ENCODE assay signal across 11 cellular contexts in the genomic region with DNA sequence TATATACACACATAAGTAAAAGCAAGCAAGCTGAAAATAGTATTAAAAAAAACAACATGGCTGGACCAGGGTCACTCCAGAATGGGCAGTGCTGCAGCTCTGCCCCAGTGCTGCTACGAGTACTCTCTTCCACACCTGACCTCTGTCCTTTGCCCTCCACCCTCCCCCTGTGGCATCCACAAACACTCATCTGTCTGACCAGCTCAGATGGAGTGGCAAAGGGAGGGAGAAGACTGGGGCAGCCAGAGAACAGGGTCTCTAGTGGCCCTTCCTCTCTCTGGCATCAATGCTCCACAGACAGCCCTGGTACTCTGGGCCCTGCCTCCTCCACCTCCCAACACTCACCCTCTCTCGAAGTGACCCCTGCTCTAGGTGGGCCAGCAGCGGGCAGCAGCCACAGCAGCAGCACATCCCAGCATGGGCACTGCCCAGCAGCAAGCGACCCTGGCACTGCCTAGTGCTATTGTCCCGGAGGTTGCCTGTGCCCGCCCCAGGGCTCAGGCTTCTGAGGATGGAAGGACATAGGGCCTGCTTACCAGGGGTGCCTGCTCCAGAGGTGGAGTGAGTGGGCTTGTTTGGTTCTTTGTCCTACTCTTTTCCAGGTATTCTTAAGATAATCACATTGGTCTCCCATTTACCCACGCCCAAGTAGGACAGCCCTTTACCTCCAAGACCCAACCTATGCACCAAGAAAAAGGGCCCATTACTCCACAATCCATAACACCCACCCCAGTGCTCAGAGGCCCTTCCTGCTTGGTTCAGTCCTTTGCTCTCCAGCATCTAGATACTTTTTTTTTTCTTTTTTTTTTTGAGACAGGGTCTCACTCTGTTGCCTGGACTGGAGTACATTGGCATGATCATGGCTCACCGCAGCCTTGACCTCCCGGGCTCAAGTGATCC. TPM values are rescaled to one million over a fixed set of nuclear protein-coding genes. Genes with fewer than 3 reads are reported as not detected.
DNase-seq lines count a peak whose midpoint lies in the region; ATAC-seq and TF ChIP-seq lines count a peak whose summit lies in the region.
"Had no signal": no experiment of that assay in that cellular context is flagged by ENCODE, and none has a peak within 500 bp of the region (broad histone marks: within the 10 kb centered on the region; RNA-seq: fewer than 3 reads in every experiment).

No MANE protein-coding gene starts in this region.

- H3K36me3 Mint-ChIP-seq in T-cell: peaks cover 26% of the 10 kb centered on the region

- H3K4me1 Mint-ChIP-seq in T-cell: peaks cover 87 to 100% (median 95%) of the 10 kb centered on the region in 3 donors

- H3K9me3 ChIP-seq in DOHH2 (ENCODE audit: control insufficient read depth, insufficient read depth, low read length) (no peaks in the 10 kb centered on the region), esophagus squamous epithelium (no peaks in the 10 kb centered on the region), sigmoid colon (no peaks in the 10 kb centered on the region)

- peaks cover 100% of the 10 kb centered on the region for H3K79me2 ChIP-seq in DOHH2 (ENCODE audit: control insufficient read depth, low read length)

- WGBS in esophagus squamous epithelium, 2 donors: 75 to 89% methylated on average over 6 of the region's 9 CpGs
- 87 to 88% methylated on average over 9 of the region's 9 CpGs for WGBS in sigmoid colon, 2 donors

- POLR2A ChIA-PET in T-cell (lab: Charles Lee): interaction anchor here (0.6 to 0.7 kb wide), 2 partner anchors 7 to 697 kb away, joined by 3 to 6 read pairs; no protein-coding TSS in a partner anchor

- no peak for TF ChIP-seq POLR2A in esophagus squamous epithelium (IDR thresholded peaks at IDR 0.05)
- TF ChIP-seq POLR2A in sigmoid colon (IDR thresholded peaks at IDR 0.05): no peak

- H3K4me1 ChIP-seq in DOHH2 (ENCODE audit: control insufficient read depth, low read length) (peaks cover 71% of the 10 kb centered on the region), esophagus squamous epithelium (peaks cover 76 to 100% (median 96%) of the 10 kb centered on the region in 3 donors), sigmoid colon (peaks cover 0 to 97% (median 89%) of the 10 kb centered on the region in 4 donors)

- CTCF ChIA-PET in T-cell (lab: Charles Lee): interaction anchor here in 1 of 2 donors (0.5 to 1.0 kb wide), 2 partner anchors 94 to 315 kb away, joined by 3 to 5 read pairs; no protein-coding TSS in a partner anchor

- H3K27me3 ChIP-seq in DOHH2 (ENCODE audit: control insufficient read depth, low read length): no peaks in the 10 kb centered on the region
- H3K27me3 ChIP-seq in esophagus squamous epithelium: no peaks in the 10 kb centered on the region
- no peaks in the 10 kb centered on the region for H3K27me3 ChIP-seq in sigmoid colon

- TF ChIP-seq CTCF in DOHH2 (IDR thresholded peaks at IDR 0.05; ENCODE audit: low read depth, low read length, poor library complexity, severe bottlenecking) (no peak), esophagus squamous epithelium (IDR thresholded peaks at IDR 0.05) (no peak), sigmoid colon (IDR thresholded peaks at IDR 0.05) (no peak)

- H3K36me3 ChIP-seq in DOHH2 (ENCODE audit: control insufficient read depth, low read length) (peaks cover 81% of the 10 kb centered on the region), esophagus squamous epithelium (peaks cover 0 to 29% (median 4%) of the 10 kb centered on the region in 3 donors), sigmoid colon (peaks cover 0 to 7% (median under 1%) of the 10 kb centered on the region in 4 donors)

- H3K27ac ChIP-seq in DOHH2 (ENCODE audit: low read depth, low read length): no peak overlapping the region
- peak overlapping the region in 3 of 4 donors; percentile 50 to 98 (median 60) for H3K27ac ChIP-seq in esophagus squamous epithelium
- H3K27ac ChIP-seq in sigmoid colon: peak overlapping the region in 3 of 4 donors; percentile 4 to 72 (median 10)
- H3K27ac ChIP-seq: VCaP had no signal

- H3K4me2 ChIP-seq in DOHH2 (ENCODE audit: low read length): peak overlapping the region; percentile 35

- H3K9me2 ChIP-seq in DOHH2 (replicated peaks; ENCODE audit: control insufficient read depth, low read length): no peaks in the 10 kb centered on the region

- no peak for ATAC-seq in T-cell (replicated peaks in 1 of 4)
- ATAC-seq in left colon: no peak
- no peak for ATAC-seq in HG03571 (IDR thresholded peaks at IDR 0.05; ENCODE audit: unreplicated experiment)
- ATAC-seq in GM18909 (IDR thresholded peaks at IDR 0.05; ENCODE audit: poor library complexity, unreplicated experiment): no peak

- H3F3A ChIP-seq in DOHH2 (ENCODE audit: control insufficient read depth, insufficient read depth): no peaks in the 10 kb centered on the region

- no peak for TF ChIP-seq EP300 in sigmoid colon (IDR thresholded peaks at IDR 0.05)

- DNase-seq in T-cell: no peak
- no peak for DNase-seq in esophagus squamous epithelium (lab: John Stamatoyannopoulos, UW)
- DNase-seq in sigmoid colon: no peak
- no peak for DNase-seq in left colon
- DNase-seq in SKM-1 treated with dmso at 0.1 percent for 144 hours (lab: John Stamatoyannopoulos, UW; ENCODE audit: unreplicated experiment): no peak

- H3K27ac Mint-ChIP-seq in T-cell: peak overlapping the region; percentile 80 to 91

- peak overlapping the region; percentile 8 for H3K4me3 ChIP-seq in DOHH2 (ENCODE audit: low read length)
- H3K4me3 ChIP-seq in esophagus squamous epithelium: no peak overlapping the region
- H3K4me3 ChIP-seq in sigmoid colon: no peak overlapping the region

- H3K9me3 Mint-ChIP-seq in T-cell: no peaks in the 10 kb centered on the region

- intact Hi-C loops in esophagus squamous epithelium (cut with DNase I) (no loop called here), sigmoid colon (cut with DNase I) (no loop called here), left colon (cut with DNase I, micrococcal nuclease) (no loop called here)

- no peaks in the 10 kb centered on the region for H3K27me3 Mint-ChIP-seq in T-cell

- H3K4me3 Mint-ChIP-seq in T-cell: peak overlapping the region; percentile 51 to 85 (median 60)

- peaks cover 21% of the 10 kb centered on the region for H4K20me1 ChIP-seq in DOHH2 (ENCODE audit: control insufficient read depth, insufficient read depth, low read depth, low read length)

RNA-seq across cellular contexts. Expression of gene ARHGEF2, which starts 6.2 kb away (rescaled TPM):
- total RNA-seq in T-cell (100 to 1,000 TPM; 110 to 174 (median 167) TPM), esophagus squamous epithelium (10 to 100 TPM; 22.6 to 38.3 (median 27.5) TPM), sigmoid colon (10 to 100 TPM; 31.6 to 83.9 (median 48.1) TPM), left colon (100 to 1,000 TPM in 1 of 2 donors, 10 to 100 TPM in 1; 99.3 to 103 TPM)
- 10 to 100 TPM; 25.8 to 76.7 (median 26.8) TPM for polyA plus RNA-seq in sigmoid colon

RNA-seq across cellular contexts. Expression of gene RXFP4, which starts 30.7 kb away (rescaled TPM):
- total RNA-seq in T-cell: not detected
- total RNA-seq in esophagus squamous epithelium: not detected
- total RNA-seq in sigmoid colon: not detected
- polyA plus RNA-seq in sigmoid colon: 1 to 10 TPM in 2 of 3 donors, not detected in 1; 1.8 to 2.7 TPM
- 1 to 10 TPM; 5.2 to 5.6 TPM for total RNA-seq in left colon
- total RNA-seq: kidney epithelial cell, NCI-H460 had no signal

RNA-seq across cellular contexts. Expression of gene KHDC4, which starts 37.9 kb away (rescaled TPM):
- total RNA-seq in T-cell (100 to 1,000 TPM in 1 of 5 donors, 10 to 100 TPM in 4; 44.5 to 102 (median 85.6) TPM), esophagus squamous epithelium (10 to 100 TPM; 12.4 to 48.1 (median 33.9) TPM), sigmoid colon (10 to 100 TPM; 33.5 to 67.6 (median 38.9) TPM), left colon (10 to 100 TPM; 45.6 to 54.1 TPM)
- polyA plus RNA-seq in sigmoid colon: 10 to 100 TPM in 2 of 3 donors, 1 to 10 TPM in 1; 6.6 to 25.2 (median 10.2) TPM

RNA-seq across cellular contexts. Expression of gene SSR2, which starts 48.6 kb away (rescaled TPM):
- total RNA-seq in T-cell (100 to 1,000 TPM; 230 to 238 (median 232) TPM), esophagus squamous epithelium (100 to 1,000 TPM; 115 to 215 (median 179) TPM), sigmoid colon (100 to 1,000 TPM; 115 to 338 (median 233) TPM), left colon (100 to 1,000 TPM; 180 TPM)
- 100 to 1,000 TPM; 157 to 274 (median 231) TPM for polyA plus RNA-seq in sigmoid colon

Comparison
In these comparisons a context has a peak if more than half of its experiments do, and no peak if none do; other contexts are left out.
1. RNA of gene RXFP4, which starts 30.7 kb away (total RNA-seq): 5.2 to 5.6 TPM in left colon; not detected in T-cell, not detected in esophagus squamous epithelium and not detected in sigmoid colon; every median in the first group is over 4 times any median in the second.